ENCODE assay signal across 11 cellular contexts in the genomic region with DNA sequence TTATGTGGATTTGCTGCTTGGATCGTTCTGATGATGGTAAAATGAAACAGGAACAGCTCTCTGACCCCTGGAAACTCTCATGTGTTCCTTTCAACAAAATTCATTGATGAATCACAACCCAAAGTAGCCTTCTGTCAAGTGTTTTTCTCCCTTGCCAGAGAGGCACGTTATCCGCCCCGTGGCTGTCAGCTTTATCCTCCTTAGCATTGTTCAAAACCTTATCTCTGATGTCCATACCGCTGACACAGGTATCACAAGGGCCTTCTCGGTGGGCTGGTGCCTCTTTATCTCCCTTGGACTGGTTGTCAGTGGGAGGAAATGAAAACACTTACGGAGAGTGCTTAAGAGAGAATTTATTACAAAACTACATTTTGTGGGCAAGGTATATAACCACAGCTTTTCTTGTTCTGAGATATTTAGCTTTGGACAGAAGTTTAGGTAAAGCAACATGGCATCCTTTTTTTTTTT.
A peak's percentile ranks its signal among the peaks of the same experiment; 100 is the strongest.
DNase-seq lines count a peak whose midpoint lies in the region; ATAC-seq lines count a peak whose summit lies in the region.
"Had no signal": no experiment of that assay in that cellular context is flagged by ENCODE, and none has a peak within 500 bp of the region (broad histone marks: within the 10 kb centered on the region; RNA-seq: fewer than 3 reads in every experiment).

No MANE protein-coding gene starts in this region.

- H3K4me3 Mint-ChIP-seq in activated naive CD4-positive, alpha-beta T cell treated with anti-CD3 and anti-CD28 coated beads, Interleukin-2, amount 50 U/mL, for 24 hours: no peak overlapping the region
- H3K4me3 Mint-ChIP-seq in activated T-helper 1 cell treated with anti-CD3 and anti-CD28 coated beads, Interleukin-12 subunit alpha, Interleukin-12 subunit beta, Interleukin-2, Interleukin-4 antibody, amounts not matched to agents 30 ng/mL and 10 ng/mL and 1 ng/mL, durations not matched to agents 14 hours and 24 hours and 36 hours: peak overlapping the region; percentile 11
- H3K4me3 Mint-ChIP-seq in stimulated activated naive B cell treated with anti-CD40 and anti-IgM and Interleukin-4, amounts not matched to agents 10 μg/mL and 1 μg/mL and 100 μg/mL, for 72 hours: peak overlapping the region in 1 of 2 donors; percentile 18
- H3K4me3 Mint-ChIP-seq: naive B cell had no signal

- DNase-seq in activated naive CD4-positive, alpha-beta T cell treated with anti-CD3 and anti-CD28 coated beads, Interleukin-2, amount 50 U/mL, for 16 hours: no peak
- DNase-seq in activated T-helper 1 cell treated with anti-CD3 and anti-CD28 coated beads, Interleukin-12 subunit alpha, Interleukin-12 subunit beta, Interleukin-2, Interleukin-4 antibody, amounts not matched to agents 30 ng/mL and 10 ng/mL and 1 ng/mL, durations not matched to agents 14 hours and 24 hours and 36 hours (ENCODE audit: low spot score): no peak
- peak; percentile 7 for DNase-seq in stimulated activated naive B cell treated with anti-CD40 and anti-IgM and Interleukin-4, amounts not matched to agents 10 μg/mL and 1 μg/mL and 100 μg/mL, for 72 hours
- no peak for DNase-seq in A172 (ENCODE audit: low spot score)
- no peak for DNase-seq in kidney glomerular epithelial cell (lab: John Stamatoyannopoulos, UW)
- DNase-seq: naive B cell, NCI-H446, T1000 had no signal

- no peaks in the 10 kb centered on the region for H3K9me3 Mint-ChIP-seq in activated naive CD4-positive, alpha-beta T cell treated with anti-CD3 and anti-CD28 coated beads, Interleukin-2, amount 50 U/mL, for 24 hours
- H3K9me3 Mint-ChIP-seq in activated T-helper 1 cell treated with anti-CD3 and anti-CD28 coated beads, Interleukin-12 subunit alpha, Interleukin-12 subunit beta, Interleukin-2, Interleukin-4 antibody, amounts not matched to agents 30 ng/mL and 10 ng/mL and 1 ng/mL, durations not matched to agents 14 hours and 24 hours and 36 hours: no peaks in the 10 kb centered on the region
- no peaks in the 10 kb centered on the region for H3K9me3 Mint-ChIP-seq in stimulated activated naive B cell treated with anti-CD40 and anti-IgM and Interleukin-4, amounts not matched to agents 10 μg/mL and 1 μg/mL and 100 μg/mL, for 72 hours
- H3K9me3 Mint-ChIP-seq: naive B cell had no signal

- intact Hi-C loops in activated T-helper 1 cell treated with anti-CD3 and anti-CD28 coated beads, Interleukin-12 subunit alpha, Interleukin-12 subunit beta, Interleukin-2, Interleukin-4 antibody, amounts not matched to agents 30 ng/mL and 10 ng/mL and 1 ng/mL, durations not matched to agents 14 hours and 24 hours and 36 hours (cut with micrococcal nuclease): loop anchor here (1.0 to 2.0 kb wide), 3 partner anchors 27 to 91 kb away; no protein-coding TSS in a partner anchor

- H3K4me1 Mint-ChIP-seq in activated naive CD4-positive, alpha-beta T cell treated with anti-CD3 and anti-CD28 coated beads, Interleukin-2, amount 50 U/mL, for 24 hours: peaks cover 5% of the 10 kb centered on the region
- peaks cover 50% of the 10 kb centered on the region for H3K4me1 Mint-ChIP-seq in activated T-helper 1 cell treated with anti-CD3 and anti-CD28 coated beads, Interleukin-12 subunit alpha, Interleukin-12 subunit beta, Interleukin-2, Interleukin-4 antibody, amounts not matched to agents 30 ng/mL and 10 ng/mL and 1 ng/mL, durations not matched to agents 14 hours and 24 hours and 36 hours (ENCODE audit: low read depth)
- H3K4me1 Mint-ChIP-seq in stimulated activated naive B cell treated with anti-CD40 and anti-IgM and Interleukin-4, amounts not matched to agents 10 μg/mL and 1 μg/mL and 100 μg/mL, for 72 hours: peaks cover 4 to 7% of the 10 kb centered on the region in 2 donors
- H3K4me1 Mint-ChIP-seq: naive B cell had no signal

- no peaks in the 10 kb centered on the region for H3K27me3 Mint-ChIP-seq in activated naive CD4-positive, alpha-beta T cell treated with anti-CD3 and anti-CD28 coated beads, Interleukin-2, amount 50 U/mL, for 24 hours
- H3K27me3 Mint-ChIP-seq in activated T-helper 1 cell treated with anti-CD3 and anti-CD28 coated beads, Interleukin-12 subunit alpha, Interleukin-12 subunit beta, Interleukin-2, Interleukin-4 antibody, amounts not matched to agents 30 ng/mL and 10 ng/mL and 1 ng/mL, durations not matched to agents 14 hours and 24 hours and 36 hours (ENCODE audit: insufficient read depth): peaks cover 2% of the 10 kb centered on the region
- H3K27me3 Mint-ChIP-seq in stimulated activated naive B cell treated with anti-CD40 and anti-IgM and Interleukin-4, amounts not matched to agents 10 μg/mL and 1 μg/mL and 100 μg/mL, for 72 hours: no peaks in the 10 kb centered on the region
- H3K27me3 Mint-ChIP-seq: naive B cell had no signal

- no peaks in the 10 kb centered on the region for H3K36me3 Mint-ChIP-seq in activated naive CD4-positive, alpha-beta T cell treated with anti-CD3 and anti-CD28 coated beads, Interleukin-2, amount 50 U/mL, for 24 hours
- H3K36me3 Mint-ChIP-seq in activated T-helper 1 cell treated with anti-CD3 and anti-CD28 coated beads, Interleukin-12 subunit alpha, Interleukin-12 subunit beta, Interleukin-2, Interleukin-4 antibody, amounts not matched to agents 30 ng/mL and 10 ng/mL and 1 ng/mL, durations not matched to agents 14 hours and 24 hours and 36 hours (ENCODE audit: low read depth): peaks cover 6% of the 10 kb centered on the region
- H3K36me3 Mint-ChIP-seq in stimulated activated naive B cell treated with anti-CD40 and anti-IgM and Interleukin-4, amounts not matched to agents 10 μg/mL and 1 μg/mL and 100 μg/mL, for 72 hours: no peaks in the 10 kb centered on the region
- H3K36me3 Mint-ChIP-seq: naive B cell had no signal

- peak; percentile 67 for ATAC-seq in HG03378 (IDR thresholded peaks at IDR 0.05; ENCODE audit: unreplicated experiment)
- ATAC-seq in stimulated activated naive B cell treated with anti-CD40 and anti-IgM and Interleukin-4, amounts not matched to agents 10 μg/mL and 1 μg/mL and 100 μg/mL, for 72 hours (replicated peaks): peak; percentile 68 to 79
- ATAC-seq in esophagus mucosa: no peak

- peak overlapping the region; percentile 35 for H3K27ac Mint-ChIP-seq in activated naive CD4-positive, alpha-beta T cell treated with anti-CD3 and anti-CD28 coated beads, Interleukin-2, amount 50 U/mL, for 24 hours
- peak overlapping the region; percentile 79 for H3K27ac Mint-ChIP-seq in activated T-helper 1 cell treated with anti-CD3 and anti-CD28 coated beads, Interleukin-12 subunit alpha, Interleukin-12 subunit beta, Interleukin-2, Interleukin-4 antibody, amounts not matched to agents 30 ng/mL and 10 ng/mL and 1 ng/mL, durations not matched to agents 14 hours and 24 hours and 36 hours
- peak overlapping the region; percentile 79 for H3K27ac Mint-ChIP-seq in stimulated activated naive B cell treated with anti-CD40 and anti-IgM and Interleukin-4, amounts not matched to agents 10 μg/mL and 1 μg/mL and 100 μg/mL, for 72 hours
